In genomic region chr10:48266528-48266927, GRCh38 we compare ENCODE assay signal across 27 cellular contexts. TPM values are rescaled to one million over a fixed set of nuclear protein-coding genes. Genes with fewer than 3 reads are reported as not detected.
A peak's percentile ranks its signal among the peaks of the same experiment; 100 is the strongest.
DNase-seq lines count a peak whose midpoint lies in the region; ATAC-seq, FAIRE-seq and TF ChIP-seq lines count a peak whose summit lies in the region.
"Had no signal": no experiment of that assay in that cellular context is flagged by ENCODE, and none has a peak within 500 bp of the region (broad histone marks: within the 10 kb centered on the region; RNA-seq: fewer than 3 reads in every experiment).

No MANE protein-coding gene starts in this region.

- H3K4me3 Mint-ChIP-seq in activated T-cell treated with anti-CD3 and anti-CD28 coated beads, Interleukin-2, amount 50 U/mL, for 72 hours = peak overlapping the region in 1 of 2 donors; percentile 10
- no peak overlapping the region for H3K4me3 Mint-ChIP-seq in stimulated activated effector memory CD8-positive, alpha-beta T cell treated with anti-CD3 and anti-CD28 coated beads, Interleukin-12 subunit alpha, Interleukin-12 subunit beta, amount 100 ng/mL, for 72 hours
- H3K4me3 Mint-ChIP-seq: CD14-positive monocyte, IgD-negative memory B cell, nephron had no signal

- H3K36me3 ChIP-seq in HAP-1 (replicated peaks) = no peaks in the 10 kb centered on the region
- H3K36me3 ChIP-seq: suprapubic skin had no signal

- H3K27ac Mint-ChIP-seq in activated T-cell treated with anti-CD3 and anti-CD28 coated beads, Interleukin-2, amount 50 U/mL, for 72 hours = peak overlapping the region; percentile 14
- H3K27ac Mint-ChIP-seq in stimulated activated effector memory CD8-positive, alpha-beta T cell treated with anti-CD3 and anti-CD28 coated beads, Interleukin-12 subunit alpha, Interleukin-12 subunit beta, amount 100 ng/mL, for 72 hours = no peak overlapping the region
- H3K27ac Mint-ChIP-seq: CD14-positive monocyte, IgD-negative memory B cell, nephron had no signal

- no peaks in the 10 kb centered on the region for H3K27me3 ChIP-seq in HAP-1 (ENCODE audit: low read depth)
- H3K27me3 ChIP-seq: dorsolateral prefrontal cortex, suprapubic skin had no signal

- peaks cover 4% of the 10 kb centered on the region for H3K4me1 Mint-ChIP-seq in activated T-cell treated with anti-CD3 and anti-CD28 coated beads, Interleukin-2, amount 50 U/mL, for 72 hours (ENCODE audit: low read depth)
- H3K4me1 Mint-ChIP-seq in stimulated activated effector memory CD8-positive, alpha-beta T cell treated with anti-CD3 and anti-CD28 coated beads, Interleukin-12 subunit alpha, Interleukin-12 subunit beta, amount 100 ng/mL, for 72 hours = peaks cover 8% of the 10 kb centered on the region
- H3K4me1 Mint-ChIP-seq: CD14-positive monocyte, IgD-negative memory B cell had no signal

- peak; percentile 77 to 97 for ATAC-seq in activated T-cell treated with anti-CD3 and anti-CD28 coated beads, Interleukin-2, amount 50 U/mL, for 72 hours (replicated peaks in 1 of 2)
- peak; percentile 65 for ATAC-seq in HG03039 (IDR thresholded peaks at IDR 0.05; ENCODE audit: unreplicated experiment)
- peak; percentile 95 for ATAC-seq in stimulated activated effector memory CD8-positive, alpha-beta T cell treated with anti-CD3 and anti-CD28 coated beads, Interleukin-12 subunit alpha, Interleukin-12 subunit beta, amount 100 ng/mL, for 72 hours
- no peak for ATAC-seq in omental fat pad (ENCODE audit: low FRiP score)

- DNase-seq in activated T-cell treated with anti-CD3 and anti-CD28 coated beads, Interleukin-2, amount 50 U/mL, for 72 hours = peak; percentile 18 to 33
- DNase-seq in activated T-cell treated with anti-CD3 and anti-CD28 coated beads for 4 hours (no peak), GM18507 (ENCODE audit: extremely low spot score, insufficient read length, low read depth) (no peak), omental fat pad (ENCODE audit: low spot score) (no peak), HAP-1 (ENCODE audit: low spot score in 2 of 2) (no peak), globus pallidus (ENCODE audit: low spot score) (no peak)
- peak in 1 of 2 donors; percentile 55 for DNase-seq in stimulated activated effector memory CD8-positive, alpha-beta T cell treated with anti-CD3 and anti-CD28 coated beads, Interleukin-12 subunit alpha, Interleukin-12 subunit beta, amount 100 ng/mL, for 72 hours (ENCODE audit: low spot score in 2 of 2)
- DNase-seq: activated gamma-delta T cell treated with Interleukin-2 at 50 U/mL for 16 hours; central memory CD4-positive, alpha-beta T cell; DMS153; dorsolateral prefrontal cortex; GOT3; kidney glomerular epithelial cell; mesendoderm; MM.1S; NCI-H1694 treated with DMSO at 0.1 percent for 48 hours; NCI-H748 treated with DMSO at 0.1 percent for 48 hours; posterior cingulate gyrus; SHP77 had no signal

- peaks cover 3 to 6% of the 10 kb centered on the region in 2 donors for H3K9me3 Mint-ChIP-seq in activated T-cell treated with anti-CD3 and anti-CD28 coated beads, Interleukin-2, amount 50 U/mL, for 72 hours
- H3K9me3 Mint-ChIP-seq in stimulated activated effector memory CD8-positive, alpha-beta T cell treated with anti-CD3 and anti-CD28 coated beads, Interleukin-12 subunit alpha, Interleukin-12 subunit beta, amount 100 ng/mL, for 72 hours = no peaks in the 10 kb centered on the region
- H3K9me3 Mint-ChIP-seq: nephron had no signal

- H3K4me1 ChIP-seq in HAP-1 = no peaks in the 10 kb centered on the region
- H3K4me1 ChIP-seq: suprapubic skin had no signal

- no peaks in the 10 kb centered on the region for H3K36me3 Mint-ChIP-seq in activated T-cell treated with anti-CD3 and anti-CD28 coated beads, Interleukin-2, amount 50 U/mL, for 72 hours (ENCODE audit: insufficient read depth in 2 of 2)
- H3K36me3 Mint-ChIP-seq in stimulated activated effector memory CD8-positive, alpha-beta T cell treated with anti-CD3 and anti-CD28 coated beads, Interleukin-12 subunit alpha, Interleukin-12 subunit beta, amount 100 ng/mL, for 72 hours = no peaks in the 10 kb centered on the region
- H3K36me3 Mint-ChIP-seq: CD14-positive monocyte, IgD-negative memory B cell had no signal

- peak; percentile 15 for FAIRE-seq in GM18507 (lab: Jason Lieb, UNC)
- FAIRE-seq: frontal cortex had no signal

- peaks cover 16% of the 10 kb centered on the region for H3K27me3 Mint-ChIP-seq in activated T-cell treated with anti-CD3 and anti-CD28 coated beads, Interleukin-2, amount 50 U/mL, for 72 hours (ENCODE audit: low read depth)
- H3K27me3 Mint-ChIP-seq: IgD-negative memory B cell had no signal

- no peaks in the 10 kb centered on the region for H3K9me3 ChIP-seq in HAP-1
- H3K9me3 ChIP-seq: suprapubic skin had no signal

- H3K4me3 ChIP-seq in HAP-1 = no peak overlapping the region
- H3K4me3 ChIP-seq: dorsolateral prefrontal cortex, suprapubic skin had no signal

- in situ Hi-C loops in HAP-1 (cut with MboI; ENCODE audit: low sequenced_read_pairs) = no loop called here

- TF ChIP-seq CTCF in omental fat pad (IDR thresholded peaks at IDR 0.05) = no peak

RNA-seq across cellular contexts. Expression of gene FRMPD2, which starts 8.0 kb away (rescaled TPM):
- total RNA-seq in activated T-cell treated with anti-CD3 and anti-CD28 coated beads, Interleukin-2, amount 50 U/mL, for 72 hours = not detected
- not detected for total RNA-seq in omental fat pad
- total RNA-seq: activated CD8-positive, alpha-beta memory T cell treated with anti-CD3 and anti-CD28 coated beads for 36 hours; OCI-LY7 had no signal

RNA-seq across cellular contexts. Expression of gene MAPK8, which starts 39.9 kb away (rescaled TPM):
- 10 to 100 TPM; 43.3 to 60.2 TPM for total RNA-seq in activated T-cell treated with anti-CD3 and anti-CD28 coated beads, Interleukin-2, amount 50 U/mL, for 72 hours
- total RNA-seq in omental fat pad = 10 to 100 TPM; 36.1 to 51.5 (median 46.9) TPM

Comparison
In these comparisons a context has a peak if more than half of its experiments do, and no peak if none do; other contexts are left out.
1. DNase-seq: peak in activated T-cell treated with anti-CD3 and anti-CD28 coated beads, Interleukin-2, amount 50 U/mL, for 72 hours (2 of 2); none in activated T-cell treated with anti-CD3 and anti-CD28 coated beads for 4 hours (single experiment), GM18507 (single experiment), omental fat pad (single experiment), HAP-1 (0 of 2) and globus pallidus (single experiment).